In the genomic region with DNA sequence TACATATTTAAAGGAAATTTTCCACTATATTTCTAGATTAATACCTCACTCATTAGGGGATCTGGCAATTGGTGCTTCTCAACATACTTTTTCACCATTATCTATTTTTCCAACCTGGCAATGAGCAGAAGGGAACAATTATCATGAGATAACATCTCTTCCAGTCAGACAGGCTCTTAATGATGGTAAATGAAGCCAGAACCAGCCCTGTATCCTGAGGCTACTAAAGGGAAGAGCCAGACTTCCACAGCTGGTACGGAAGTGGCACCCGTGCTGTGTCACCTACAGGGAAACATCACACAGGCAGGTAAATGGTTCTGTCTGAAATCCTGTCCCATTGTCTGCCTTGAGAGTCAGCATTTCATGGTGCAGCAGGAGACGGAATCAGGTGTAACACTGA, we compare ENCODE assay signal across 19 cellular contexts.
A peak's percentile ranks its signal among the peaks of the same experiment; 100 is the strongest.
DNase-seq lines count a peak whose midpoint lies in the region; ATAC-seq and TF ChIP-seq lines count a peak whose summit lies in the region.
"Had no signal": no experiment of that assay in that cellular context is flagged by ENCODE, and none has a peak within 500 bp of the region (broad histone marks: within the 10 kb centered on the region; RNA-seq: fewer than 3 reads in every experiment).

No MANE protein-coding gene starts in this region.

- ATAC-seq in HG02798 (IDR thresholded peaks at IDR 0.05; ENCODE audit: poor library complexity, unreplicated experiment) = no peak
- ATAC-seq: GM12878 had no signal

- 2% methylated on average over 3 of the region's 3 CpGs for WGBS in SK-N-SH (ENCODE audit: low lambda C conversion rate)
- no CpG with 5 or more reads among the region's 3 CpGs for WGBS in neuronal stem cell (ENCODE audit: extremely low coverage in 2 of 2, insufficient read length in 2 of 2, insufficient replicate concordance in 1 of 2), 2 donors

- no peak overlapping the region for H2BK15ac ChIP-seq in neuronal stem cell (ENCODE audit: low read length)

- intact Hi-C loops in activated naive CD4-positive, alpha-beta T cell treated with anti-CD3 and anti-CD28 coated beads for 36 hours (cut with micrococcal nuclease) = no loop called here

- no peak overlapping the region for H2AK5ac ChIP-seq in neuronal stem cell (ENCODE audit: low read depth, low read length)

- no peaks in the 10 kb centered on the region for H3K27me3 ChIP-seq in SK-N-SH (ENCODE audit: insufficient read depth)
- no peaks in the 10 kb centered on the region for H3K27me3 ChIP-seq in neuronal stem cell (ENCODE audit: control insufficient read depth in 3 of 3, insufficient read depth in 3 of 3, low read depth in 1 of 3, low read length in 3 of 3)

- peak; percentile 50; the same call in 1 of the 2 replicates for TF ChIP-seq RAD21 in SK-N-SH (IDR thresholded peaks at IDR 0.05; ENCODE audit: low read length)

- H3K4me3 ChIP-seq in SK-N-SH (ENCODE audit: low read depth in 2 of 2, low read length in 1 of 2) = no peak overlapping the region; a peak in 1 of 4 replicates
- H3K4me3 ChIP-seq in neuronal stem cell (ENCODE audit: low read length in 2 of 2) = no peak overlapping the region
- H3K4me3 ChIP-seq: GM12878, PC-9 had no signal

- H3K9me3 ChIP-seq in SK-N-SH (peaks cover 6% of the 10 kb centered on the region; the same call in 1 of the 2 replicates), neuronal stem cell (replicated peaks in 1 of 2; ENCODE audit: control insufficient read depth in 2 of 2, insufficient read depth in 1 of 2, low read depth in 1 of 2, low read length in 2 of 2) (peaks cover 3 to 14% of the 10 kb centered on the region in 2 donors)

- no peak overlapping the region for H3K4me2 ChIP-seq in SK-N-SH
- no peak overlapping the region for H3K4me2 ChIP-seq in neuronal stem cell (ENCODE audit: insufficient read depth, low read length, poor library complexity, severe bottlenecking)
- H3K4me2 ChIP-seq: KMS-11, PC-9 had no signal

- H3K9me2 ChIP-seq in SK-N-SH = no peaks in the 10 kb centered on the region

- peaks cover 71% of the 10 kb centered on the region for H3K4me1 Mint-ChIP-seq in activated naive CD4-positive, alpha-beta T cell treated with anti-CD3 and anti-CD28 coated beads for 36 hours (ENCODE audit: low read depth)

- POLR2A ChIA-PET in SK-N-SH (lab: Yijun Ruan, JAX) = no interaction called here

- peaks cover 0 to 11% of the 10 kb centered on the region in 2 experiments; a peak in 2 of 4 replicates for H3K4me1 ChIP-seq in SK-N-SH (ENCODE audit: control insufficient read depth in 1 of 2, insufficient read depth in 2 of 2, low read depth in 1 of 2, low read length in 1 of 2)
- H3K4me1 ChIP-seq in neuronal stem cell (ENCODE audit: control insufficient read depth in 2 of 2, insufficient read depth in 1 of 2, low read depth in 1 of 2, low read length in 2 of 2) = no peaks in the 10 kb centered on the region

- no peak overlapping the region for H4K8ac ChIP-seq in neuronal stem cell (ENCODE audit: low read depth, low read length)

- no peak overlapping the region for H3K4me3 Mint-ChIP-seq in activated naive CD4-positive, alpha-beta T cell treated with anti-CD3 and anti-CD28 coated beads for 36 hours
- H3K4me3 Mint-ChIP-seq: CD4-positive, CD25-positive, alpha-beta regulatory T cell had no signal

- H3K18ac ChIP-seq in neuronal stem cell (ENCODE audit: low read length) = peak overlapping the region; percentile 44

- H4K91ac ChIP-seq in neuronal stem cell (ENCODE audit: low read depth, low read length, poor library complexity) = no peak overlapping the region

- H3K27me3 Mint-ChIP-seq in activated naive CD4-positive, alpha-beta T cell treated with anti-CD3 and anti-CD28 coated beads for 36 hours (ENCODE audit: low read depth) = no peaks in the 10 kb centered on the region
- H3K27me3 Mint-ChIP-seq: CD4-positive, CD25-positive, alpha-beta regulatory T cell had no signal

- no peaks in the 10 kb centered on the region for H3K79me2 ChIP-seq in SK-N-SH (ENCODE audit: insufficient read depth)

- H3K9ac ChIP-seq in SK-N-SH (no peak overlapping the region), neuronal stem cell (ENCODE audit: low read depth, low read length, poor library complexity) (no peak overlapping the region)
- H3K9ac ChIP-seq: KMS-11 had no signal

- H2BK12ac ChIP-seq in neuronal stem cell (ENCODE audit: low read length) = no peak overlapping the region

- H3K36me3 Mint-ChIP-seq in activated naive CD4-positive, alpha-beta T cell treated with anti-CD3 and anti-CD28 coated beads for 36 hours (ENCODE audit: low read depth) = peaks cover 17% of the 10 kb centered on the region

- H3K9me3 Mint-ChIP-seq in activated naive CD4-positive, alpha-beta T cell treated with anti-CD3 and anti-CD28 coated beads for 36 hours = peaks cover 11% of the 10 kb centered on the region

- H3K23ac ChIP-seq in neuronal stem cell (ENCODE audit: low read depth, low read length, poor library complexity) = no peak overlapping the region

- no peaks in the 10 kb centered on the region for H3K79me1 ChIP-seq in neuronal stem cell (ENCODE audit: low read depth, low read length)

- no peak overlapping the region for H2BK5ac ChIP-seq in neuronal stem cell (ENCODE audit: low read length)

- CTCF ChIA-PET in activated naive CD4-positive, alpha-beta T cell treated with anti-CD3 and anti-CD28 coated beads for 36 hours (lab: Charles Lee) = no interaction called here
- CTCF ChIA-PET in SK-N-SH (lab: Yijun Ruan, JAX) = interaction anchor here (1.1 to 1.8 kb wide), 5 partner anchors 12 to 137 kb away, joined by 3 to 7 read pairs (median 5); no protein-coding TSS in a partner anchor

- TF ChIP-seq CTCF in SK-N-SH (IDR thresholded peaks at IDR 0.05) = no peak

- no peaks in the 10 kb centered on the region for H3K36me3 ChIP-seq in SK-N-SH (replicated peaks in 1 of 2; ENCODE audit: control insufficient read depth in 1 of 2, insufficient read depth in 2 of 2, low read length in 1 of 2)
- H3K36me3 ChIP-seq in neuronal stem cell (replicated peaks in 1 of 2; ENCODE audit: control insufficient read depth in 2 of 2, insufficient read depth in 2 of 2, low read length in 2 of 2) = peaks cover 0 to 4% of the 10 kb centered on the region in 2 donors

- H3F3A ChIP-seq in SK-N-SH (replicated peaks; ENCODE audit: insufficient read depth) = no peaks in the 10 kb centered on the region

- H3K27ac ChIP-seq in SK-N-SH (ENCODE audit: low read depth in 2 of 2, low read length in 1 of 2) (peak overlapping the region in 1 of 2 experiments; percentile 75; a peak in 2 of 4 replicates), neuronal stem cell (replicated peaks; ENCODE audit: low read length) (no peak overlapping the region)
- H3K27ac ChIP-seq: KMS-11, PC-9, RWPE1 had no signal

- H4K20me1 ChIP-seq in SK-N-SH (ENCODE audit: insufficient read depth) = no peaks in the 10 kb centered on the region

- no peak overlapping the region for H2AFZ ChIP-seq in SK-N-SH (ENCODE audit: low read depth)
- no peak overlapping the region for H2AFZ ChIP-seq in neuronal stem cell (ENCODE audit: low read length)
- H2AFZ ChIP-seq: PC-9 had no signal

- no peak for DNase-seq in activated naive CD4-positive, alpha-beta T cell treated with anti-CD3 and anti-CD28 coated beads for 36 hours
- DNase-seq in activated naive CD4-positive, alpha-beta T cell treated with anti-CD3 and anti-CD28 coated beads, Interleukin-2, amount 50 U/mL, for 16 hours = no peak
- DNase-seq in M059J (ENCODE audit: low read depth) = peak; percentile 51
- peak; percentile 86 for DNase-seq in SK-N-SH
- DNase-seq in neuronal stem cell (ENCODE audit: low spot score) = no peak
- no peak for DNase-seq in DMS 273 (lab: John Stamatoyannopoulos, UW; ENCODE audit: unreplicated experiment)
- DNase-seq: CD4-positive, CD25-positive, alpha-beta regulatory T cell; DMS79; IMR-90; NCI-H2029 treated with DMSO at 0.1 percent for 48 hours; NCI-H2171; NCI-H446; NCI-H526 treated with DMSO at 0.1 percent for 48 hours; PC-9; SHP77 treated with DMSO at 0.1 percent for 48 hours had no signal

- TF ChIP-seq EP300 in SK-N-SH (IDR thresholded peaks at IDR 0.05; ENCODE audit: borderline replicate concordance in 1 of 2, low read depth in 1 of 2, low read length in 1 of 2) = peak in 1 of 2 experiments; percentile 100; a peak in 2 of 4 replicates

- H3K4ac ChIP-seq in neuronal stem cell (ENCODE audit: low read length) = no peak overlapping the region

- peak overlapping the region; percentile 14 for H3K27ac Mint-ChIP-seq in activated naive CD4-positive, alpha-beta T cell treated with anti-CD3 and anti-CD28 coated beads for 36 hours
- H3K27ac Mint-ChIP-seq: CD4-positive, CD25-positive, alpha-beta regulatory T cell had no signal

- no peak overlapping the region for H3K14ac ChIP-seq in neuronal stem cell (ENCODE audit: low read length)

- H2BK120ac ChIP-seq in neuronal stem cell (ENCODE audit: low read depth, low read length) = no peak overlapping the region

TF ChIP-seq in SK-N-SH, 30 proteins besides CTCF, POLR2A, EP300 and RAD21 (continues in another document):
- TF ChIP-seq FOXM1 (IDR thresholded peaks at IDR 0.05; ENCODE audit: low read depth) (no peak), RFX5 (IDR thresholded peaks at IDR 0.05; ENCODE audit: low read length) (peak; percentile 66; the same call in 1 of the 2 replicates), FOXJ3 (CRISPR knock-in tag; IDR thresholded peaks at IDR 0.05) (peak; percentile 98), JUND (IDR thresholded peaks at IDR 0.05) (no peak), SIN3A (IDR thresholded peaks at IDR 0.05; ENCODE audit: borderline replicate concordance, low read depth, low read length) (no peak), EZH2phosphoT487 (IDR thresholded peaks at IDR 0.05; ENCODE audit: borderline replicate concordance, low read depth) (no peak), MXI1 (IDR thresholded peaks at IDR 0.05; ENCODE audit: low read depth, low read length) (peak; percentile 44; the same call in 1 of the 2 replicates), POLR2AphosphoS5 (IDR thresholded peaks at IDR 0.05; ENCODE audit: low read depth, low read length) (peak; percentile 67), RCOR1 (IDR thresholded peaks at IDR 0.05; ENCODE audit: low read length) (peak; percentile 98)
- TF ChIP-seq, protein P1, sequence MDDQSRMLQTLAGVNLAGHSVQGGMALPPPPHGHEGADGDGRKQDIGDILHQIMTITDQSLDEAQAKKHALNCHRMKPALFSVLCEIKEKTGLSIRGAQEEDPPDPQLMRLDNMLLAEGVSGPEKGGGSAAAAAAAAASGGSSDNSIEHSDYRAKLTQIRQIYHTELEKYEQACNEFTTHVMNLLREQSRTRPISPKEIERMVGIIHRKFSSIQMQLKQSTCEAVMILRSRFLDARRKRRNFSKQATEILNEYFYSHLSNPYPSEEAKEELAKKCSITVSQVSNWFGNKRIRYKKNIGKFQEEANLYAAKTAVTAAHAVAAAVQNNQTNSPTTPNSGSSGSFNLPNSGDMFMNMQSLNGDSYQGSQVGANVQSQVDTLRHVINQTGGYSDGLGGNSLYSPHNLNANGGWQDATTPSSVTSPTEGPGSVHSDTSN (IDR thresholded peaks at IDR 0.05) = no peak

Comparison
In these comparisons a context has a peak if more than half of its experiments do, and no peak if none do; other contexts are left out.
1. DNase-seq: peak in M059J (single experiment) and SK-N-SH (single experiment); none in activated naive CD4-positive, alpha-beta T cell treated with anti-CD3 and anti-CD28 coated beads for 36 hours (single experiment), activated naive CD4-positive, alpha-beta T cell treated with anti-CD3 and anti-CD28 coated beads, Interleukin-2, amount 50 U/mL, for 16 hours (single experiment), neuronal stem cell (single experiment) and DMS 273 (single experiment).